ENCODE assay signal across 8 cellular contexts in the genomic region with DNA sequence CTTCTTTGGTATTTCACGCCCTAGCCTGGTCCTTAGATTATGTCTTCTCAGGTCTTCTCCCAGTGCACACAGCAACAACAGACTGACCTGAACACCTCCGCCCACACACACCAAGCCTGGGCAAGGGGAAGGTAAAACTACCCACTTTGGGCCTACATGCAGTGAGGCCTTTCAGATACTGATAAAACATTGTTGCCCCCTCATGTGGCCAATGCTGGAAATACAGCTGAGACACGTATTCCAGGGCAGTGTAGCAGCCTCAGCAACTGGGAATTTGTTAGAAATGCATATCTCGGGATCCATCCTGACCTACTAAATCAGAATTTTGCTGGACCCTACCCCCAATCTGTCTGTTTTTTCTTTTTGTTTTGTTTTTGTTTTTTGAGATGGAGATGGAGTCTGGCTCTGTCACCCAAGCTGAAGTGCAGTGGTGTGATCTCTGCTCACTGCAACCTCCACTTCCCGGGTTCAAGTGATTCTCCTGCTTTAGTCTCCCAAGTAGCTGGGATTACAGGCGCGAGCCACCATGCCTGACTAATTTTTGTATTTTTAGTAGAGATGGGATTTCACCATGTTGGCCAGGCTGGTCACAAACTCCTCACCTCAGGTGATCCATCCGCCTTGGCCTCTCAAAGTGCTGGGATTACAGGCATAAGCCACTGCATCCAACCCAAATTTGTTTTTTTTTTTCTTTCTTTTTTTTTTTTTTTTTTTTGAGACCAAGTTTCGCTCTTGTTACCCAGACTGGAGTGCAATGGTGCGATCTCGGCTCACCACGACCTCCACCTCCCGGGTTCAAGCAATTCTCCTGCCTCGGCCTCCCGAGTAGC. TPM values are rescaled to one million over a fixed set of nuclear protein-coding genes. Genes with fewer than 3 reads are reported as not detected.
DNase-seq lines count a peak whose midpoint lies in the region; ATAC-seq and TF ChIP-seq lines count a peak whose summit lies in the region.
"Not testable (repeated sequence)": the region's sequence is repeated elsewhere in the genome, so short reads cannot be mapped to it uniquely, and the experiment has no call there.

No MANE protein-coding gene starts in this region.

- TF ChIP-seq CTCF in AG04450 (IDR thresholded peaks at IDR 0.05; ENCODE audit: low read depth, low read length) (peak; percentile 78), Panc1 (IDR thresholded peaks at IDR 0.05) (peak; percentile 89)

- intact Hi-C loops in Panc1 (cut with micrococcal nuclease; ENCODE audit: unreplicated experiment), result loop anchor here (5.0 kb wide), 1 partner anchor 115 kb away; no protein-coding TSS in a partner anchor

- H3K27me3 ChIP-seq in AG04450 (ENCODE audit: control insufficient read depth, insufficient read depth, low read length); Panc1 (ENCODE audit: control insufficient read depth, insufficient read depth, low read length): not testable (repeated sequence)

- not testable (repeated sequence) for BruUV-seq in Panc1 (replicated peaks; lab: Mats Ljungman, UMichigan)

- in situ Hi-C loops in Panc1 (cut with HindIII; ENCODE audit: low pct_unique_long_range_greater_than_20kb, low sequenced_read_pairs), result not testable (repeated sequence)

- CTCF ChIA-PET in AG04450 (lab: Charles Lee), result interaction anchor here (0.7 to 2.8 kb wide), 17 partner anchors 10 to 144 kb away, joined by 3 to 29 read pairs (median 4); a partner anchor contains a TSS
- CTCF ChIA-PET in Panc1 (lab: Charles Lee), result interaction anchor here (0.6 to 3.7 kb wide), 6 partner anchors 53 to 482 kb away, joined by 3 to 16 read pairs (median 3); no protein-coding TSS in a partner anchor

- ATAC-seq in GM18517 (IDR thresholded peaks at IDR 0.05; ENCODE audit: unreplicated experiment), result peak; percentile 71
- ATAC-seq in Panc1, result peak; percentile 88
- peak; percentile 85 for ATAC-seq in left lobe of liver

- not testable (repeated sequence) for H3K36me3 ChIP-seq in Panc1 (ENCODE audit: control insufficient read depth, insufficient read depth, low read length)

- POLR2A ChIA-PET in AG04450 (lab: Yijun Ruan, JAX), result interaction anchor here (0.6 to 6.4 kb wide), 9 partner anchors 10 to 1182 kb away, joined by 3 to 69 read pairs (median 4); a partner anchor contains a TSS
- POLR2A ChIA-PET in Panc1 (lab: Charles Lee), result interaction anchor here (1.0 to 2.6 kb wide), 2 partner anchors 16 to 20 kb away, joined by 4 to 8 read pairs; no protein-coding TSS in a partner anchor

- not testable (repeated sequence) for H3K9me3 ChIP-seq in AG04450 (ENCODE audit: control insufficient read depth, insufficient read depth, low read length); Panc1 (ENCODE audit: control insufficient read depth, insufficient read depth, low read depth, low read length)

- H3K4me3 ChIP-seq in AG04450 (ENCODE audit: low read depth, low read length); Panc1 (ENCODE audit: low read depth in 2 of 2, low read length in 2 of 2): not testable (repeated sequence)

- H3K4me1 ChIP-seq in Panc1 (ENCODE audit: control insufficient read depth, insufficient read depth, low read length), result not testable (repeated sequence)

- peak; percentile 48 for DNase-seq in AG04450 (ENCODE audit: low read depth, low spot score)
- DNase-seq in LoVo (ENCODE audit: low spot score), result peak; percentile 62
- DNase-seq in Panc1 (ENCODE audit: low read depth, low spot score), result peak; percentile 80
- DNase-seq in activated CD8-positive, alpha-beta memory T cell treated with anti-CD3 and anti-CD28 coated beads, Interleukin-2, amount 50 U/mL, for 1 hour (ENCODE audit: extremely low read depth), result peak; percentile 43
- DNase-seq in ecto neural progenitor cell (ENCODE audit: low spot score), result peak; percentile 80
- DNase-seq in left lobe of liver (ENCODE audit: low spot score), result peak; percentile 80
- DNase-seq in stimulated activated CD4-positive, alpha-beta T cell treated with anti-CD3 and anti-CD28 coated beads, Interleukin-1b, Interleukin-23, amount 100 ng/mL, for 1 hour (ENCODE audit: low read depth in 2 of 2), result peak; percentile 47 to 68

- not testable (repeated sequence) for H3K27ac ChIP-seq in AG04450 (ENCODE audit: low read depth, low read length); Panc1 (ENCODE audit: low read length)

RNA-seq across cellular contexts. Expression of a gene that starts 19.5 kb away (rescaled TPM):
- polyA plus RNA-seq in AG04450 (2011; rRNA removed), result 32.9 and 43.2 TPM in 2 replicates
- polyA minus RNA-seq in AG04450 (2011; rRNA and poly(A)+ RNA removed), result 130 and 148 TPM in 2 replicates
- total RNA-seq in Panc1 (2021; ENCODE audit: unreplicated experiment) (82.9 TPM), left lobe of liver (49.8 TPM)
- polyA plus RNA-seq in Panc1 (2012; ENCODE audit: insufficient read length), result 31.9 TPM

RNA-seq across cellular contexts. Expression of a gene that starts 20.1 kb away (rescaled TPM):
- 56.6 and 59.8 TPM in 2 replicates for polyA plus RNA-seq in AG04450 (2011; rRNA removed)
- 40.5 and 47.8 TPM in 2 replicates for polyA minus RNA-seq in AG04450 (2011; rRNA and poly(A)+ RNA removed)
- 69.1 TPM for total RNA-seq in Panc1 (2021; ENCODE audit: unreplicated experiment)
- 60.3 TPM for polyA plus RNA-seq in Panc1 (2012; ENCODE audit: insufficient read length)
- total RNA-seq in left lobe of liver, result 53.3 TPM

RNA-seq across cellular contexts. Expression of a gene that starts 26.3 kb away (rescaled TPM):
- polyA plus RNA-seq in AG04450 (2011; rRNA removed), result 32.3 and 38.7 TPM in 2 replicates
- 75.5 and 88.4 TPM in 2 replicates for polyA minus RNA-seq in AG04450 (2011; rRNA and poly(A)+ RNA removed)
- total RNA-seq in Panc1 (2021; ENCODE audit: unreplicated experiment) (94.9 TPM), left lobe of liver (24.4 TPM)
- 93.5 TPM for polyA plus RNA-seq in Panc1 (2012; ENCODE audit: insufficient read length)

RNA-seq across cellular contexts. Expression of a gene that starts 29.1 kb away (rescaled TPM):
- 10.8 and 13.1 TPM in 2 replicates for polyA plus RNA-seq in AG04450 (2011; rRNA removed)
- 9.0 and 10.6 TPM in 2 replicates for polyA minus RNA-seq in AG04450 (2011; rRNA and poly(A)+ RNA removed)
- total RNA-seq in Panc1 (2021; ENCODE audit: unreplicated experiment), result 15.8 TPM
- 24.4 TPM for polyA plus RNA-seq in Panc1 (2012; ENCODE audit: insufficient read length)
- total RNA-seq in left lobe of liver, result 5.1 TPM

RNA-seq across cellular contexts. Expression of a gene that starts 40.4 kb away (rescaled TPM):
- polyA plus RNA-seq in AG04450 (2011; rRNA removed), result 26.8 and 27.3 TPM in 2 replicates
- 33.7 and 37.1 TPM in 2 replicates for polyA minus RNA-seq in AG04450 (2011; rRNA and poly(A)+ RNA removed)
- total RNA-seq in Panc1 (2021; ENCODE audit: unreplicated experiment), result 16.5 TPM
- polyA plus RNA-seq in Panc1 (2012; ENCODE audit: insufficient read length), result 14.0 TPM
- 2.3 TPM for total RNA-seq in left lobe of liver
